Comparison of ENCODE assay signal across 2 cellular contexts in the genomic region with DNA sequence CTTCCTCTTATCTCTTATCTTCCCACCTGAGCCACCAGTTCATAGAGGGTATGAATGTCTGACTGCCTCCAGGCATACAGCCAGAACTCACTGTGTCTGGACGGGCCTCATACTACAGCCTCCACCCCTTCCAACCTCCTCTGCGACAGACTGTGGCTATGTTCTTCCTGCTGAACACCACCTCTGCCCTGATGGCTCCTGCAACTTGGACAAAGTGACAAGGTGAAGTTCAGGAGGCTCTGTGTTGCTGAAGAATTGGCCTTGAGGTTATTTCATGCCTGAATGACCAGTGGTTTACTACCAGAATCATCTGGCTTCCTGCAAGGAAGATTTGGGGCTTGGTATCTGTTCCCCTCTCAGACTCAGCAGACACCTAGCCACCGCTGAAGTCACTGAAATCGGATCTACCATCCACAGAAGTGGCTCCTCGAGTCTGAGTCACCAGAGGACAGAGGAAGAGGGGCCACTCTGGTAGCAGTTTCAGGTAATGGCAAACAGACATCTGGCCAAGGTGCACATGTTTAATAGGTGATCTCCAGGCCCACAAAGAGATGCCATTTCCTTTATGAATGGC.
TF ChIP-seq lines count a peak whose summit lies in the region.

No MANE protein-coding gene starts in this region.

TF ChIP-seq in SK-N-SH, 30 proteins besides CTCF, POLR2A, EP300 and RAD21 (continued from another document):
- TF ChIP-seq, protein P1, sequence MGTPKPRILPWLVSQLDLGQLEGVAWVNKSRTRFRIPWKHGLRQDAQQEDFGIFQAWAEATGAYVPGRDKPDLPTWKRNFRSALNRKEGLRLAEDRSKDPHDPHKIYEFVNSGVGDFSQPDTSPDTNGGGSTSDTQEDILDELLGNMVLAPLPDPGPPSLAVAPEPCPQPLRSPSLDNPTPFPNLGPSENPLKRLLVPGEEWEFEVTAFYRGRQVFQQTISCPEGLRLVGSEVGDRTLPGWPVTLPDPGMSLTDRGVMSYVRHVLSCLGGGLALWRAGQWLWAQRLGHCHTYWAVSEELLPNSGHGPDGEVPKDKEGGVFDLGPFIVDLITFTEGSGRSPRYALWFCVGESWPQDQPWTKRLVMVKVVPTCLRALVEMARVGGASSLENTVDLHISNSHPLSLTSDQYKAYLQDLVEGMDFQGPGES (IDR thresholded peaks at IDR 0.05; ENCODE audit: low read depth, low read length), result no peak
- TF ChIP-seq TCF12 (IDR thresholded peaks at IDR 0.05) (no peak), GABPA (IDR thresholded peaks at IDR 0.05; ENCODE audit: low read depth) (no peak), TAF1 (IDR thresholded peaks at IDR 0.05; ENCODE audit: borderline replicate concordance, low read depth, low read length) (no peak), FOXM1 (IDR thresholded peaks at IDR 0.05; ENCODE audit: low read depth) (no peak)

TF ChIP-seq in SK-N-SH treated with all-trans-retinoic acid at 6 μM for 48 hours, 23 proteins besides CTCF, POLR2A, EP300 and RAD21 (continued from another document):
- TF ChIP-seq, protein P2, sequence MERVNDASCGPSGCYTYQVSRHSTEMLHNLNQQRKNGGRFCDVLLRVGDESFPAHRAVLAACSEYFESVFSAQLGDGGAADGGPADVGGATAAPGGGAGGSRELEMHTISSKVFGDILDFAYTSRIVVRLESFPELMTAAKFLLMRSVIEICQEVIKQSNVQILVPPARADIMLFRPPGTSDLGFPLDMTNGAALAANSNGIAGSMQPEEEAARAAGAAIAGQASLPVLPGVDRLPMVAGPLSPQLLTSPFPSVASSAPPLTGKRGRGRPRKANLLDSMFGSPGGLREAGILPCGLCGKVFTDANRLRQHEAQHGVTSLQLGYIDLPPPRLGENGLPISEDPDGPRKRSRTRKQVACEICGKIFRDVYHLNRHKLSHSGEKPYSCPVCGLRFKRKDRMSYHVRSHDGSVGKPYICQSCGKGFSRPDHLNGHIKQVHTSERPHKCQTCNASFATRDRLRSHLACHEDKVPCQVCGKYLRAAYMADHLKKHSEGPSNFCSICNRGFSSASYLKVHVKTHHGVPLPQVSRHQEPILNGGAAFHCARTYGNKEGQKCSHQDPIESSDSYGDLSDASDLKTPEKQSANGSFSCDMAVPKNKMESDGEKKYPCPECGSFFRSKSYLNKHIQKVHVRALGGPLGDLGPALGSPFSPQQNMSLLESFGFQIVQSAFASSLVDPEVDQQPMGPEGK (CRISPR knock-in tag; IDR thresholded peaks at IDR 0.05; ENCODE audit: borderline replicate concordance), result no peak
- TF ChIP-seq, protein P3, sequence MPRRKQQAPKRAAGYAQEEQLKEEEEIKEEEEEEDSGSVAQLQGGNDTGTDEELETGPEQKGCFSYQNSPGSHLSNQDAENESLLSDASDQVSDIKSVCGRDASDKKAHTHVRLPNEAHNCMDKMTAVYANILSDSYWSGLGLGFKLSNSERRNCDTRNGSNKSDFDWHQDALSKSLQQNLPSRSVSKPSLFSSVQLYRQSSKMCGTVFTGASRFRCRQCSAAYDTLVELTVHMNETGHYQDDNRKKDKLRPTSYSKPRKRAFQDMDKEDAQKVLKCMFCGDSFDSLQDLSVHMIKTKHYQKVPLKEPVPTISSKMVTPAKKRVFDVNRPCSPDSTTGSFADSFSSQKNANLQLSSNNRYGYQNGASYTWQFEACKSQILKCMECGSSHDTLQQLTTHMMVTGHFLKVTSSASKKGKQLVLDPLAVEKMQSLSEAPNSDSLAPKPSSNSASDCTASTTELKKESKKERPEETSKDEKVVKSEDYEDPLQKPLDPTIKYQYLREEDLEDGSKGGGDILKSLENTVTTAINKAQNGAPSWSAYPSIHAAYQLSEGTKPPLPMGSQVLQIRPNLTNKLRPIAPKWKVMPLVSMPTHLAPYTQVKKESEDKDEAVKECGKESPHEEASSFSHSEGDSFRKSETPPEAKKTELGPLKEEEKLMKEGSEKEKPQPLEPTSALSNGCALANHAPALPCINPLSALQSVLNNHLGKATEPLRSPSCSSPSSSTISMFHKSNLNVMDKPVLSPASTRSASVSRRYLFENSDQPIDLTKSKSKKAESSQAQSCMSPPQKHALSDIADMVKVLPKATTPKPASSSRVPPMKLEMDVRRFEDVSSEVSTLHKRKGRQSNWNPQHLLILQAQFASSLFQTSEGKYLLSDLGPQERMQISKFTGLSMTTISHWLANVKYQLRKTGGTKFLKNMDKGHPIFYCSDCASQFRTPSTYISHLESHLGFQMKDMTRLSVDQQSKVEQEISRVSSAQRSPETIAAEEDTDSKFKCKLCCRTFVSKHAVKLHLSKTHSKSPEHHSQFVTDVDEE (CRISPR knock-in tag; IDR thresholded peaks at IDR 0.05), result no peak
- TF ChIP-seq TOX (CRISPR knock-in tag; IDR thresholded peaks at IDR 0.05; ENCODE audit: borderline replicate concordance), result no peak
- TF ChIP-seq ZC3H10 (CRISPR knock-in tag; IDR thresholded peaks at IDR 0.05), result no peak
- TF ChIP-seq, protein P4, sequence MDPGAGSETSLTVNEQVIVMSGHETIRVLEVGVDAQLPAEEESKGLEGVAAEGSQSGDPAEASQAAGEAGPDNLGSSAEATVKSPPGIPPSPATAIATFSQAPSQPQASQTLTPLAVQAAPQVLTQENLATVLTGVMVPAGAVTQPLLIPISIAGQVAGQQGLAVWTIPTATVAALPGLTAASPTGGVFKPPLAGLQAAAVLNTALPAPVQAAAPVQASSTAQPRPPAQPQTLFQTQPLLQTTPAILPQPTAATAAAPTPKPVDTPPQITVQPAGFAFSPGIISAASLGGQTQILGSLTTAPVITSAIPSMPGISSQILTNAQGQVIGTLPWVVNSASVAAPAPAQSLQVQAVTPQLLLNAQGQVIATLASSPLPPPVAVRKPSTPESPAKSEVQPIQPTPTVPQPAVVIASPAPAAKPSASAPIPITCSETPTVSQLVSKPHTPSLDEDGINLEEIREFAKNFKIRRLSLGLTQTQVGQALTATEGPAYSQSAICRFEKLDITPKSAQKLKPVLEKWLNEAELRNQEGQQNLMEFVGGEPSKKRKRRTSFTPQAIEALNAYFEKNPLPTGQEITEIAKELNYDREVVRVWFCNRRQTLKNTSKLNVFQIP (CRISPR knock-in tag; IDR thresholded peaks at IDR 0.05; ENCODE audit: borderline replicate concordance, low read depth), result no peak
- no peak for TF ChIP-seq RARB (CRISPR knock-in tag; IDR thresholded peaks at IDR 0.05)
- no peak for TF ChIP-seq ZNF70 (CRISPR knock-in tag; IDR thresholded peaks at IDR 0.05)
- TF ChIP-seq, protein P5, sequence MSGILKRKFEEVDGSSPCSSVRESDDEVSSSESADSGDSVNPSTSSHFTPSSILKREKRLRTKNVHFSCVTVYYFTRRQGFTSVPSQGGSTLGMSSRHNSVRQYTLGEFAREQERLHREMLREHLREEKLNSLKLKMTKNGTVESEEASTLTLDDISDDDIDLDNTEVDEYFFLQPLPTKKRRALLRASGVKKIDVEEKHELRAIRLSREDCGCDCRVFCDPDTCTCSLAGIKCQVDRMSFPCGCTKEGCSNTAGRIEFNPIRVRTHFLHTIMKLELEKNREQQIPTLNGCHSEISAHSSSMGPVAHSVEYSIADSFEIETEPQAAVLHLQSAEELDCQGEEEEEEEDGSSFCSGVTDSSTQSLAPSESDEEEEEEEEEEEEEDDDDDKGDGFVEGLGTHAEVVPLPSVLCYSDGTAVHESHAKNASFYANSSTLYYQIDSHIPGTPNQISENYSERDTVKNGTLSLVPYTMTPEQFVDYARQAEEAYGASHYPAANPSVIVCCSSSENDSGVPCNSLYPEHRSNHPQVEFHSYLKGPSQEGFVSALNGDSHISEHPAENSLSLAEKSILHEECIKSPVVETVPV (CRISPR knock-in tag; IDR thresholded peaks at IDR 0.05), result no peak
- TF ChIP-seq BACH2 (CRISPR knock-in tag; IDR thresholded peaks at IDR 0.05; ENCODE audit: borderline replicate concordance), result no peak
- TF ChIP-seq ZNF8 (CRISPR knock-in tag; IDR thresholded peaks at IDR 0.05), result no peak
- TF ChIP-seq, protein P6, sequence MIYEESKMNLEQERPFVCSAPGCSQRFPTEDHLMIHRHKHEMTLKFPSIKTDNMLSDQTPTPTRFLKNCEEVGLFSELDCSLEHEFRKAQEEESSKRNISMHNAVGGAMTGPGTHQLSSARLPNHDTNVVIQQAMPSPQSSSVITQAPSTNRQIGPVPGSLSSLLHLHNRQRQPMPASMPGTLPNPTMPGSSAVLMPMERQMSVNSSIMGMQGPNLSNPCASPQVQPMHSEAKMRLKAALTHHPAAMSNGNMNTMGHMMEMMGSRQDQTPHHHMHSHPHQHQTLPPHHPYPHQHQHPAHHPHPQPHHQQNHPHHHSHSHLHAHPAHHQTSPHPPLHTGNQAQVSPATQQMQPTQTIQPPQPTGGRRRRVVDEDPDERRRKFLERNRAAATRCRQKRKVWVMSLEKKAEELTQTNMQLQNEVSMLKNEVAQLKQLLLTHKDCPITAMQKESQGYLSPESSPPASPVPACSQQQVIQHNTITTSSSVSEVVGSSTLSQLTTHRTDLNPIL (CRISPR knock-in tag; IDR thresholded peaks at IDR 0.05; ENCODE audit: low read depth), result no peak
- TF ChIP-seq ISL1 (CRISPR knock-in tag; IDR thresholded peaks at IDR 0.05), result no peak
- no peak for TF ChIP-seq ZNF565 (CRISPR knock-in tag; conservative IDR thresholded peaks at IDR 0.05; ENCODE audit: low read depth)
- TF ChIP-seq ESRRG (CRISPR knock-in tag; IDR thresholded peaks at IDR 0.05), result no peak
- no peak for TF ChIP-seq TCF4 (CRISPR knock-in tag; IDR thresholded peaks at IDR 0.05; ENCODE audit: borderline replicate concordance)
- no peak for TF ChIP-seq CSDC2 (CRISPR knock-in tag; IDR thresholded peaks at IDR 0.05)
